8 cellular contexts compared by ENCODE assay signal in genomic region chr3:50359760-50360110, GRCh38. TPM values are rescaled to one million over a fixed set of nuclear protein-coding genes. Genes with fewer than 3 reads are reported as not detected.
DNase-seq lines count a peak whose midpoint lies in the region; ATAC-seq and TF ChIP-seq lines count a peak whose summit lies in the region.

No MANE protein-coding gene starts in this region.

- peaks cover 47% of the 10 kb centered on the region for H3K4me1 ChIP-seq in mononuclear cell (ENCODE audit: insufficient read depth, low read length)

- no peak for DNase-seq in CD14-positive monocyte (ENCODE audit: low spot score)
- DNase-seq in activated T-helper 2 cell treated with anti-CD3 and anti-CD28 coated beads, Interferon-gamma antibody, Interleukin-2, Interleukin-4, amounts not matched to agents 10 μg/mL and 5 μg/mL and 100 μg/mL, durations not matched to agents 14 hours and 24 hours and 36 hours (ENCODE audit: low spot score), result no peak
- DNase-seq in AML-193 (lab: John Stamatoyannopoulos, UW), result no peak
- no peak for DNase-seq in HT-29 (ENCODE audit: low spot score)
- DNase-seq in NCI-H1694 (lab: John Stamatoyannopoulos, UW), result no peak

- H3K36me3 Mint-ChIP-seq in CD14-positive monocyte, result peaks cover 14 to 29% of the 10 kb centered on the region in 2 donors
- H3K36me3 Mint-ChIP-seq in activated T-helper 2 cell treated with anti-CD3 and anti-CD28 coated beads, Interferon-gamma antibody, Interleukin-2, Interleukin-4, amounts not matched to agents 10 μg/mL and 5 μg/mL and 100 μg/mL, durations not matched to agents 14 hours and 24 hours and 36 hours (ENCODE audit: low read depth), result peaks cover 16% of the 10 kb centered on the region

- ATAC-seq in HG02610 (IDR thresholded peaks at IDR 0.05; ENCODE audit: unreplicated experiment) (peak; percentile 5), GM18517 (IDR thresholded peaks at IDR 0.05; ENCODE audit: unreplicated experiment) (no peak)

- no peaks in the 10 kb centered on the region for H3K27me3 ChIP-seq in mononuclear cell (ENCODE audit: insufficient read depth, low read length)

- peak overlapping the region; percentile 90 to 95 for H3K4me3 Mint-ChIP-seq in CD14-positive monocyte
- H3K4me3 Mint-ChIP-seq in activated T-helper 2 cell treated with anti-CD3 and anti-CD28 coated beads, Interferon-gamma antibody, Interleukin-2, Interleukin-4, amounts not matched to agents 10 μg/mL and 5 μg/mL and 100 μg/mL, durations not matched to agents 14 hours and 24 hours and 36 hours (ENCODE audit: low read depth), result peak overlapping the region; percentile 98

- peaks cover 0 to 11% (median 6%) of the 10 kb centered on the region in 3 donors for H3K27me3 Mint-ChIP-seq in CD14-positive monocyte (ENCODE audit: low read depth in 3 of 3)
- H3K27me3 Mint-ChIP-seq in activated T-helper 2 cell treated with anti-CD3 and anti-CD28 coated beads, Interferon-gamma antibody, Interleukin-2, Interleukin-4, amounts not matched to agents 10 μg/mL and 5 μg/mL and 100 μg/mL, durations not matched to agents 14 hours and 24 hours and 36 hours (ENCODE audit: low read depth), result no peaks in the 10 kb centered on the region

- H3K9me3 ChIP-seq in mononuclear cell (ENCODE audit: low read depth, low read length), result no peaks in the 10 kb centered on the region

- H3K27ac Mint-ChIP-seq in CD14-positive monocyte, result peak overlapping the region in 5 of 7 donors; percentile 42 to 95 (median 86)
- peak overlapping the region; percentile 94 for H3K27ac Mint-ChIP-seq in activated T-helper 2 cell treated with anti-CD3 and anti-CD28 coated beads, Interferon-gamma antibody, Interleukin-2, Interleukin-4, amounts not matched to agents 10 μg/mL and 5 μg/mL and 100 μg/mL, durations not matched to agents 14 hours and 24 hours and 36 hours

- intact Hi-C loops in CD14-positive monocyte (cut with micrococcal nuclease), result loop anchor here (1.0 to 10.0 kb wide), 4 partner anchors 8 to 1035 kb away; partner anchors contain the start of genes MAPKAPK3 (in 1 of the 2), MON1A (in 1 of the 2) and RBM15B (in 1 of the 2)
- intact Hi-C loops in activated T-helper 2 cell treated with anti-CD3 and anti-CD28 coated beads, Interferon-gamma antibody, Interleukin-2, Interleukin-4, amounts not matched to agents 10 μg/mL and 5 μg/mL and 100 μg/mL, durations not matched to agents 14 hours and 24 hours and 36 hours (cut with micrococcal nuclease), result loop anchor here (1.0 to 10.0 kb wide), 5 partner anchors 8 to 1315 kb away; partner anchors contain the start of genes IFRD2, MANF, RASSF1 and TEX264

- H3K4me3 ChIP-seq in mononuclear cell (ENCODE audit: low read length), result peak overlapping the region; percentile 66

- H3K4me1 Mint-ChIP-seq in CD14-positive monocyte, result peaks cover 49% of the 10 kb centered on the region
- peaks cover 27% of the 10 kb centered on the region for H3K4me1 Mint-ChIP-seq in activated T-helper 2 cell treated with anti-CD3 and anti-CD28 coated beads, Interferon-gamma antibody, Interleukin-2, Interleukin-4, amounts not matched to agents 10 μg/mL and 5 μg/mL and 100 μg/mL, durations not matched to agents 14 hours and 24 hours and 36 hours (ENCODE audit: low read depth)

- H3K9me3 Mint-ChIP-seq in CD14-positive monocyte, result peaks cover 0 to 3% (median 0%) of the 10 kb centered on the region in 7 donors
- H3K9me3 Mint-ChIP-seq in activated T-helper 2 cell treated with anti-CD3 and anti-CD28 coated beads, Interferon-gamma antibody, Interleukin-2, Interleukin-4, amounts not matched to agents 10 μg/mL and 5 μg/mL and 100 μg/mL, durations not matched to agents 14 hours and 24 hours and 36 hours, result no peaks in the 10 kb centered on the region

- no peak for TF ChIP-seq CTCF in CD14-positive monocyte (IDR thresholded peaks at IDR 0.05)

RNA-seq across cellular contexts. Expression of gene TMEM115, which starts 0.4 kb away (rescaled TPM):
- 10 to 100 TPM; 32.9 to 36.2 TPM for polyA plus RNA-seq in CD14-positive monocyte
- total RNA-seq in activated T-helper 2 cell treated with anti-CD3 and anti-CD28 coated beads, Interferon-gamma antibody, Interleukin-2, Interleukin-4, amounts not matched to agents 10 μg/mL and 5 μg/mL and 100 μg/mL, durations not matched to agents 14 hours and 24 hours and 36 hours, result 17.8 and 19.2 TPM in 2 replicates
- 20.3 TPM for total RNA-seq in mononuclear cell
- total RNA-seq in HT-29 (2014; rRNA removed; shearing (Covaris generic)), result 35.8 and 36.2 TPM in 2 replicates

RNA-seq across cellular contexts. Expression of gene CYB561D2, which starts 9.1 kb away (rescaled TPM):
- 10 to 100 TPM; 82.5 to 94.0 TPM for polyA plus RNA-seq in CD14-positive monocyte
- 22.9 and 24.6 TPM in 2 replicates for total RNA-seq in activated T-helper 2 cell treated with anti-CD3 and anti-CD28 coated beads, Interferon-gamma antibody, Interleukin-2, Interleukin-4, amounts not matched to agents 10 μg/mL and 5 μg/mL and 100 μg/mL, durations not matched to agents 14 hours and 24 hours and 36 hours
- 10.8 TPM for total RNA-seq in mononuclear cell
- total RNA-seq in HT-29 (2014; rRNA removed; shearing (Covaris generic)), result 42.5 and 46.0 TPM in 2 replicates

RNA-seq across cellular contexts. Expression of gene NPRL2, which starts 9.2 kb away (rescaled TPM):
- 10 to 100 TPM; 20.9 to 23.5 TPM for polyA plus RNA-seq in CD14-positive monocyte
- total RNA-seq in activated T-helper 2 cell treated with anti-CD3 and anti-CD28 coated beads, Interferon-gamma antibody, Interleukin-2, Interleukin-4, amounts not matched to agents 10 μg/mL and 5 μg/mL and 100 μg/mL, durations not matched to agents 14 hours and 24 hours and 36 hours, result 34.5 and 42.7 TPM in 2 replicates
- 11.1 TPM for total RNA-seq in mononuclear cell
- 30.0 and 30.7 TPM in 2 replicates for total RNA-seq in HT-29 (2014; rRNA removed; shearing (Covaris generic))

RNA-seq across cellular contexts. Expression of gene ZMYND10, which starts 14.2 kb away (rescaled TPM):
- under 1 TPM; 0.12 to 0.19 TPM for polyA plus RNA-seq in CD14-positive monocyte
- 0.94 and 1.8 TPM in 2 replicates for total RNA-seq in activated T-helper 2 cell treated with anti-CD3 and anti-CD28 coated beads, Interferon-gamma antibody, Interleukin-2, Interleukin-4, amounts not matched to agents 10 μg/mL and 5 μg/mL and 100 μg/mL, durations not matched to agents 14 hours and 24 hours and 36 hours
- 0.10 TPM for total RNA-seq in mononuclear cell
- total RNA-seq in HT-29 (2014; rRNA removed; shearing (Covaris generic)), result 0.48 TPM in 1 of 2 replicates, not detected in the other

RNA-seq across cellular contexts. Expression of gene RASSF1, which starts 19.1 kb away (rescaled TPM):
- 10 to 100 TPM; 16.0 to 24.0 TPM for polyA plus RNA-seq in CD14-positive monocyte
- 71.2 and 74.2 TPM in 2 replicates for total RNA-seq in activated T-helper 2 cell treated with anti-CD3 and anti-CD28 coated beads, Interferon-gamma antibody, Interleukin-2, Interleukin-4, amounts not matched to agents 10 μg/mL and 5 μg/mL and 100 μg/mL, durations not matched to agents 14 hours and 24 hours and 36 hours
- 44.8 TPM for total RNA-seq in mononuclear cell
- 24.2 and 30.2 TPM in 2 replicates for total RNA-seq in HT-29 (2014; rRNA removed; shearing (Covaris generic))
